ENCODE assay signal across 8 cellular contexts in genomic region chr17:1108810-1109605, GRCh38.
DNase-seq lines count a peak whose midpoint lies in the region; ATAC-seq, FAIRE-seq and TF ChIP-seq lines count a peak whose summit lies in the region.

No MANE protein-coding gene starts in this region.

- H3K27me3 ChIP-seq in gastroesophageal sphincter: no peaks in the 10 kb centered on the region
- no peaks in the 10 kb centered on the region for H3K27me3 ChIP-seq in ovary

- intact Hi-C loops in ovary (cut with DNase I): no loop called here

- H3K27ac ChIP-seq in gastroesophageal sphincter (peak overlapping the region; percentile 82 to 97 (median 92)), ovary (peak overlapping the region; percentile 87 to 88)

- FAIRE-seq in urothelium cell line (lab: Jason Lieb, UNC): no peak

- ATAC-seq in GM21619 (IDR thresholded peaks at IDR 0.05; ENCODE audit: unreplicated experiment): peak; percentile 52
- peak; percentile 70 for ATAC-seq in gastroesophageal sphincter
- no peak for ATAC-seq in GM21381 (IDR thresholded peaks at IDR 0.05; ENCODE audit: unreplicated experiment)

- no peaks in the 10 kb centered on the region for H3K36me3 ChIP-seq in gastroesophageal sphincter
- no peaks in the 10 kb centered on the region for H3K36me3 ChIP-seq in ovary

- WGBS in gastroesophageal sphincter (ENCODE audit: low coverage in 1 of 2), 2 donors: no CpG with 5 or more reads among the region's 99 CpGs
- WGBS in ovary, 3 donors: 1% methylated on average over 33 to 94 of the region's 99 CpGs

- TF ChIP-seq CTCF in gastroesophageal sphincter (IDR thresholded peaks at IDR 0.05): no peak
- TF ChIP-seq CTCF in ovary (IDR thresholded peaks at IDR 0.05): no peak

- TF ChIP-seq EP300 in gastroesophageal sphincter (IDR thresholded peaks at IDR 0.05) (no peak), ovary (IDR thresholded peaks at IDR 0.05) (no peak)

- peak; percentile 49 to 58 for TF ChIP-seq POLR2A in gastroesophageal sphincter (IDR thresholded peaks at IDR 0.05)
- peak; percentile 22 for TF ChIP-seq POLR2A in ovary (IDR thresholded peaks at IDR 0.05)

- DNase-seq in AG20443 (ENCODE audit: low spot score) (peak; percentile 84), ovary (peak; percentile 49 to 76 (median 69)), urothelium cell line (ENCODE audit: low spot score) (peak; percentile 47)
- peak; percentile 88 for DNase-seq in activated effector memory CD4-positive, alpha-beta T cell treated with anti-CD3 and anti-CD28 coated beads, Interleukin-2, amount 50 U/mL, for 16 hours

- peak overlapping the region; percentile 75 to 84 for H3K4me3 ChIP-seq in gastroesophageal sphincter
- H3K4me3 ChIP-seq in ovary: peak overlapping the region; percentile 66

- H3K4me1 ChIP-seq in gastroesophageal sphincter (peaks cover 8 to 82% (median 64%) of the 10 kb centered on the region in 3 donors), ovary (ENCODE audit: insufficient read depth) (peaks cover 15% of the 10 kb centered on the region)

- no peaks in the 10 kb centered on the region for H3K9me3 ChIP-seq in gastroesophageal sphincter
- H3K9me3 ChIP-seq in ovary: no peaks in the 10 kb centered on the region

TF ChIP-seq in PFSK-1, 5 proteins besides CTCF, POLR2A, EP300 and RAD21:
- TF ChIP-seq POLR2AphosphoS5 (IDR thresholded peaks at IDR 0.05; ENCODE audit: low read depth, low read length): peak; percentile 70; the same call in 1 of the 2 replicates
- TF ChIP-seq SIN3A (IDR thresholded peaks at IDR 0.05; ENCODE audit: borderline replicate concordance, insufficient read depth, low read length): no peak
- TF ChIP-seq, protein P1, sequence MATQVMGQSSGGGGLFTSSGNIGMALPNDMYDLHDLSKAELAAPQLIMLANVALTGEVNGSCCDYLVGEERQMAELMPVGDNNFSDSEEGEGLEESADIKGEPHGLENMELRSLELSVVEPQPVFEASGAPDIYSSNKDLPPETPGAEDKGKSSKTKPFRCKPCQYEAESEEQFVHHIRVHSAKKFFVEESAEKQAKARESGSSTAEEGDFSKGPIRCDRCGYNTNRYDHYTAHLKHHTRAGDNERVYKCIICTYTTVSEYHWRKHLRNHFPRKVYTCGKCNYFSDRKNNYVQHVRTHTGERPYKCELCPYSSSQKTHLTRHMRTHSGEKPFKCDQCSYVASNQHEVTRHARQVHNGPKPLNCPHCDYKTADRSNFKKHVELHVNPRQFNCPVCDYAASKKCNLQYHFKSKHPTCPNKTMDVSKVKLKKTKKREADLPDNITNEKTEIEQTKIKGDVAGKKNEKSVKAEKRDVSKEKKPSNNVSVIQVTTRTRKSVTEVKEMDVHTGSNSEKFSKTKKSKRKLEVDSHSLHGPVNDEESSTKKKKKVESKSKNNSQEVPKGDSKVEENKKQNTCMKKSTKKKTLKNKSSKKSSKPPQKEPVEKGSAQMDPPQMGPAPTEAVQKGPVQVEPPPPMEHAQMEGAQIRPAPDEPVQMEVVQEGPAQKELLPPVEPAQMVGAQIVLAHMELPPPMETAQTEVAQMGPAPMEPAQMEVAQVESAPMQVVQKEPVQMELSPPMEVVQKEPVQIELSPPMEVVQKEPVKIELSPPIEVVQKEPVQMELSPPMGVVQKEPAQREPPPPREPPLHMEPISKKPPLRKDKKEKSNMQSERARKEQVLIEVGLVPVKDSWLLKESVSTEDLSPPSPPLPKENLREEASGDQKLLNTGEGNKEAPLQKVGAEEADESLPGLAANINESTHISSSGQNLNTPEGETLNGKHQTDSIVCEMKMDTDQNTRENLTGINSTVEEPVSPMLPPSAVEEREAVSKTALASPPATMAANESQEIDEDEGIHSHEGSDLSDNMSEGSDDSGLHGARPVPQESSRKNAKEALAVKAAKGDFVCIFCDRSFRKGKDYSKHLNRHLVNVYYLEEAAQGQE (IDR thresholded peaks at IDR 0.05; ENCODE audit: insufficient read depth in 1 of 2, low read depth in 2 of 2, low read length in 2 of 2): 0 out of 4 replicates have a peak, but pooled peaks of 1 of the 2 experiments have one; percentile 30
TF ChIP-seq in PFSK-1: peak in this region for 2.
